9 cellular contexts compared by ENCODE assay signal in genomic region chr20:31260326-31260932, GRCh38.
DNase-seq lines count a peak whose midpoint lies in the region; ATAC-seq and TF ChIP-seq lines count a peak whose summit lies in the region.
"Had no signal": no experiment of that assay in that cellular context is flagged by ENCODE, and none has a peak within 500 bp of the region (broad histone marks: within the 10 kb centered on the region; RNA-seq: fewer than 3 reads in every experiment).

No MANE protein-coding gene starts in this region.

- no peaks in the 10 kb centered on the region for H3K4me1 ChIP-seq in KMS-11 (ENCODE audit: low read depth, poor library complexity, severe bottlenecking)

- no peak overlapping the region for H3K27ac ChIP-seq in KMS-11

- H3K79me2 ChIP-seq in KMS-11 (ENCODE audit: insufficient read depth, low read depth) = no peaks in the 10 kb centered on the region

- no peak for ATAC-seq in GM19351 (IDR thresholded peaks at IDR 0.05; ENCODE audit: unreplicated experiment)

- H3K9ac ChIP-seq in KMS-11 = no peak overlapping the region

- no peaks in the 10 kb centered on the region for H3K36me3 ChIP-seq in KMS-11 (ENCODE audit: insufficient read depth)

- no peak overlapping the region for H3K4me2 ChIP-seq in KMS-11

- DNase-seq in GM12864 (ENCODE audit: low read depth) = no peak
- peak; percentile 44 for DNase-seq in SHP77 treated with DMSO at 0.1 percent for 48 hours (lab: John Stamatoyannopoulos, UW)
- peak; percentile 5 for DNase-seq in kidney tubule cell (ENCODE audit: low spot score)
- no peak for DNase-seq in medulla oblongata (ENCODE audit: extremely low spot score)
- DNase-seq in OCI-M2 (lab: John Stamatoyannopoulos, UW; ENCODE audit: unreplicated experiment) = no peak
- DNase-seq in amygdala (lab: John Stamatoyannopoulos, UW) = no peak
- DNase-seq: activated CD4-positive, alpha-beta memory T cell treated with anti-CD3 and anti-CD28 coated beads for 36 hours had no signal

- no peaks in the 10 kb centered on the region for H3K27me3 ChIP-seq in KMS-11 (ENCODE audit: insufficient read depth, low read depth)

- peak; percentile 65 for TF ChIP-seq CTCF in GM12864 (IDR thresholded peaks at IDR 0.05; ENCODE audit: low read depth, low read length, missing control alignments)
- peak; percentile 92 for TF ChIP-seq CTCF in KMS-11 (conservative IDR thresholded peaks at IDR 0.05; ENCODE audit: low read depth, low read length)

- H4K20me1 ChIP-seq in KMS-11 (ENCODE audit: insufficient read depth) = no peaks in the 10 kb centered on the region

- no peak overlapping the region for H2AFZ ChIP-seq in KMS-11 (ENCODE audit: low read depth)

- H3K4me3 ChIP-seq in GM12864 (ENCODE audit: low read depth, low read length) (no peak overlapping the region), KMS-11 (IDR thresholded peaks at IDR 0.05; ENCODE audit: insufficient read depth, low read depth, low read length) (no peak overlapping the region)

Comparison
In these comparisons a context has a peak if more than half of its experiments do, and no peak if none do; other contexts are left out.
1. DNase-seq: peak in SHP77 treated with DMSO at 0.1 percent for 48 hours (single experiment) and kidney tubule cell (single experiment); none in GM12864 (single experiment), medulla oblongata (single experiment), OCI-M2 (single experiment) and amygdala (0 of 56).